Comparison of ENCODE assay signal across 18 cellular contexts in the genomic region with DNA sequence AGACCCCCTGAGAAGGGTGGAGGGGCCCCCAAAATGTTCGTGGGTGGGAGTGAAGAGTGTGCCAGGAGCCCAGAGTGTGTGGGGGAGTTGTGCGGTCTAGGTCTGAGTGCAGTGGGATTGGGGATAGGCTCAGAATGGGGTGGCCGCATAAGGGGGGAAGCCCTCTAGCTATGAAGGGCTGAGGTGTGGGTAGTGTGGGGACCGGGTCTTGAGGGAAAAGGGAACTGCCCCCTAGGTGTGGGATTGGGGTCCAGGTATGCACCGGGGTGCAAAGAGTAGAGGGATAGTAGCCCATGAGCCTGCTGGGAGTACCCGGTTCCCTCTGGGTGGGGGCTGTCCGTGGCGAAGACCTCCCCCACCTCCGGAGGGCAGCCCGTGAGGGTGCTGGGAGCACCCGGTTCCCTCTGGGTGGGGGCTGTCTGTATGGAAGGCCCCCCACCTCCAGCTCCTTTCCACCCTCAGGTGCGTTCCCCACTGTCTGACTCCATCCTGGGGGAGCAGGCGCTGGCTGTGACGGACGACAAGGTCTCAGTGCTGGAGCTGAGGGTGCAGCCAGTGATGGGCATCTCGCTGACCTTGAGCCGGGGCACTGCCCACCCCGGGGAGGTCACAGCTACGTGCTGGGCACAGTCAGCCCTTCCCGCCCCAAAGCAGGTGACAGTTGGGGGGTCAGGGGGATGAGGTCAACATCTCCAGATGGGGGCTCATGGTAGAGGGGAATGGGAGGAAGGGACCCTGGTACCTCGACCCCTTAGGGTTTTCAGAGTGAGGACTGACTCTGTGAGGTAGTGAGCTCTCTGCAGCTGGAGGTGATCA. TPM values are rescaled to one million over a fixed set of nuclear protein-coding genes. Genes with fewer than 3 reads are reported as not detected.
A peak's percentile ranks its signal among the peaks of the same experiment; 100 is the strongest.
DNase-seq lines count a peak whose midpoint lies in the region; ATAC-seq lines count a peak whose summit lies in the region.
"Had no signal": no experiment of that assay in that cellular context is flagged by ENCODE, and none has a peak within 500 bp of the region (broad histone marks: within the 10 kb centered on the region; RNA-seq: fewer than 3 reads in every experiment).

No MANE protein-coding gene starts in this region.

- DNase-seq in stimulated activated naive CD8-positive, alpha-beta T cell treated with anti-CD3 and anti-CD28 coated beads, Interleukin-15, amount 100 ng/mL, for 72 hours: no peak
- DNase-seq in stimulated activated naive CD8-positive, alpha-beta T cell treated with anti-CD3 and anti-CD28 coated beads, Interleukin-15, Interleukin-2, amounts not matched to agents 100 U/mL and 50 U/mL, for 24 hours: no peak
- DNase-seq in memory B cell (ENCODE audit: low spot score in 2 of 2): no peak
- no peak for DNase-seq in stimulated activated naive B cell treated with anti-CD40 and anti-IgM and Interleukin-4, amounts not matched to agents 10 μg/mL and 1 μg/mL and 100 μg/mL, for 72 hours
- DNase-seq in AG08395 (ENCODE audit: low spot score): no peak
- no peak for DNase-seq in HuH-7.5 (ENCODE audit: low spot score)
- DNase-seq: Caco-2; CD4-positive, alpha-beta T cell; GOT3; KG1; MV-4-11; NCI-H1417; NCI-H1930; NCI-H226; NCI-H524 had no signal

- peak; percentile 33 for ATAC-seq in stimulated activated naive CD8-positive, alpha-beta T cell treated with anti-CD3 and anti-CD28 coated beads, Interleukin-15, amount 100 ng/mL, for 72 hours
- ATAC-seq in stimulated activated naive CD8-positive, alpha-beta T cell treated with anti-CD3 and anti-CD28 coated beads, Interleukin-15, Interleukin-2, amounts not matched to agents 100 U/mL and 50 U/mL, for 24 hours: no peak
- ATAC-seq in memory B cell (ENCODE audit: low read depth): no peak
- no peak for ATAC-seq in stimulated activated naive B cell treated with anti-CD40 and anti-IgM and Interleukin-4, amounts not matched to agents 10 μg/mL and 1 μg/mL and 100 μg/mL, for 72 hours (replicated peaks)
- ATAC-seq in HG03045 (IDR thresholded peaks at IDR 0.05; ENCODE audit: unreplicated experiment): no peak

- peak overlapping the region in 1 of 2 donors; percentile 45 for H3K27ac Mint-ChIP-seq in stimulated activated naive CD8-positive, alpha-beta T cell treated with anti-CD3 and anti-CD28 coated beads, Interleukin-15, amount 100 ng/mL, for 72 hours
- H3K27ac Mint-ChIP-seq in IgD-negative memory B cell (peak overlapping the region; percentile 85 to 89 (median 86)), memory B cell (peak overlapping the region; percentile 88)
- peak overlapping the region; percentile 95 for H3K27ac Mint-ChIP-seq in stimulated activated naive B cell treated with anti-CD40 and anti-IgM and Interleukin-4, amounts not matched to agents 10 μg/mL and 1 μg/mL and 100 μg/mL, for 72 hours
- H3K27ac Mint-ChIP-seq: CD4-positive, alpha-beta T cell had no signal

- no peaks in the 10 kb centered on the region for H3K9me3 Mint-ChIP-seq in stimulated activated naive CD8-positive, alpha-beta T cell treated with anti-CD3 and anti-CD28 coated beads, Interleukin-15, amount 100 ng/mL, for 72 hours
- H3K9me3 Mint-ChIP-seq in IgD-negative memory B cell (peaks cover 0 to 2% (median 0%) of the 10 kb centered on the region in 3 donors), memory B cell (no peaks in the 10 kb centered on the region)
- H3K9me3 Mint-ChIP-seq in stimulated activated naive B cell treated with anti-CD40 and anti-IgM and Interleukin-4, amounts not matched to agents 10 μg/mL and 1 μg/mL and 100 μg/mL, for 72 hours: no peaks in the 10 kb centered on the region
- H3K9me3 Mint-ChIP-seq: CD4-positive, alpha-beta T cell had no signal

- peaks cover 2% of the 10 kb centered on the region for H3K27me3 Mint-ChIP-seq in stimulated activated naive CD8-positive, alpha-beta T cell treated with anti-CD3 and anti-CD28 coated beads, Interleukin-15, amount 100 ng/mL, for 72 hours
- H3K27me3 Mint-ChIP-seq in IgD-negative memory B cell (no peaks in the 10 kb centered on the region), memory B cell (no peaks in the 10 kb centered on the region)
- H3K27me3 Mint-ChIP-seq in stimulated activated naive B cell treated with anti-CD40 and anti-IgM and Interleukin-4, amounts not matched to agents 10 μg/mL and 1 μg/mL and 100 μg/mL, for 72 hours: no peaks in the 10 kb centered on the region
- H3K27me3 Mint-ChIP-seq: CD4-positive, alpha-beta T cell had no signal

- H3K36me3 Mint-ChIP-seq in IgD-negative memory B cell (peaks cover 3% of the 10 kb centered on the region), memory B cell (peaks cover 19% of the 10 kb centered on the region)
- H3K36me3 Mint-ChIP-seq in stimulated activated naive B cell treated with anti-CD40 and anti-IgM and Interleukin-4, amounts not matched to agents 10 μg/mL and 1 μg/mL and 100 μg/mL, for 72 hours: peaks cover 26 to 41% of the 10 kb centered on the region in 2 donors

- no peaks in the 10 kb centered on the region for H3K4me1 Mint-ChIP-seq in stimulated activated naive CD8-positive, alpha-beta T cell treated with anti-CD3 and anti-CD28 coated beads, Interleukin-15, amount 100 ng/mL, for 72 hours
- H3K4me1 Mint-ChIP-seq in IgD-negative memory B cell: peaks cover 25 to 27% (median 25%) of the 10 kb centered on the region in 3 donors
- H3K4me1 Mint-ChIP-seq in memory B cell: peaks cover 40% of the 10 kb centered on the region
- peaks cover 35 to 72% of the 10 kb centered on the region in 2 donors for H3K4me1 Mint-ChIP-seq in stimulated activated naive B cell treated with anti-CD40 and anti-IgM and Interleukin-4, amounts not matched to agents 10 μg/mL and 1 μg/mL and 100 μg/mL, for 72 hours

- H3K4me3 Mint-ChIP-seq in stimulated activated naive CD8-positive, alpha-beta T cell treated with anti-CD3 and anti-CD28 coated beads, Interleukin-15, amount 100 ng/mL, for 72 hours: no peak overlapping the region
- H3K4me3 Mint-ChIP-seq in IgD-negative memory B cell (peak overlapping the region in 2 of 4 donors; percentile 56), memory B cell (no peak overlapping the region)
- peak overlapping the region; percentile 1 to 50 for H3K4me3 Mint-ChIP-seq in stimulated activated naive B cell treated with anti-CD40 and anti-IgM and Interleukin-4, amounts not matched to agents 10 μg/mL and 1 μg/mL and 100 μg/mL, for 72 hours
- H3K4me3 Mint-ChIP-seq: CD4-positive, alpha-beta T cell had no signal

RNA-seq across cellular contexts. Expression of a gene that starts 10.7 kb away (rescaled TPM):
- 0.26 TPM for polyA plus RNA-seq in IgD-negative memory B cell

RNA-seq across cellular contexts. Expression of a gene that starts 17.0 kb away (rescaled TPM):
- 15.2 TPM for polyA plus RNA-seq in IgD-negative memory B cell

RNA-seq across cellular contexts. Expression of a gene that starts 21.0 kb away (rescaled TPM):
- 259 TPM for polyA plus RNA-seq in IgD-negative memory B cell

RNA-seq across cellular contexts. Expression of a gene that starts 28.6 kb away (rescaled TPM):
- 18.5 TPM for polyA plus RNA-seq in IgD-negative memory B cell

RNA-seq across cellular contexts. Expression of a gene that starts 36.5 kb away (rescaled TPM):
- 8.6 TPM for polyA plus RNA-seq in IgD-negative memory B cell
- polyA plus RNA-seq: BJ had no signal

Comparison
In these comparisons a context has a peak if more than half of its experiments do, and no peak if none do; other contexts are left out.
1. H3K4me3 Mint-ChIP-seq: peak in stimulated activated naive B cell treated with anti-CD40 and anti-IgM and Interleukin-4, amounts not matched to agents 10 μg/mL and 1 μg/mL and 100 μg/mL, for 72 hours (2 of 2); none in stimulated activated naive CD8-positive, alpha-beta T cell treated with anti-CD3 and anti-CD28 coated beads, Interleukin-15, amount 100 ng/mL, for 72 hours (0 of 2) and memory B cell (single experiment).